2 cellular contexts compared by ENCODE assay signal in the genomic region with DNA sequence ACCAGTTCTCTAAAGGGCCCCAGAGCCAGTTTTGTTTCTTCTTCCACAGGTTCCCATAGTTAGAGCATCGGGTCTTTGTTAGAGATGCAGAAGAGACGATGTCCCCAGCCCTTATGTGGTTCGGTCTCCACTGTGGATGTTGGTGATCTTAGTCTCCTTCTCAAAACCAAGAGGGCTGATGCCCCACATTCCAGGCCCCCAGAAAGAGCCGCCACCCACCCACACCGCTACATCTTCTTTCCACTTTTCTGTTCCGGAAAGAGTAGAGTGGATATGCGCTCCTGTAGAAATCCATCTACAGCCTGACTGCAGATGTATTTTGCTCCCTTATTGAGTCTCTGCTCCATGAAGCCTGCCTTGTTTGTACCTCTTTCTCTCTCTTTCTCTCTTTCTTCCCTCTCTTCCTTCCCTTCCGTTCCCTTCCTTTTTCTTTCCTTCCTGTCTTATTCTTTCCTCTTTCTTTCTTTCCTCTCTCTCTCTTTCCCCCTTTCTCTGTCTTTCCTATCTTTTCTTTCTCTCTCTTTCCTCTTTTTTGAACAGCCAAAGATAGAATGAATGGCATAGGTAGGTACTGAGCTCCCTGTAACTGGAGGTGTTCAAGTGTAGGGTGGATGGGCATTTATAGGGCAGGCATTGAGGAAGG.
TF ChIP-seq lines count a peak whose summit lies in the region.

No MANE protein-coding gene starts in this region.

TF ChIP-seq in HepG2, 621 proteins besides CTCF, POLR2A, EP300 and RAD21:
- no peak for TF ChIP-seq ZNF672 (CRISPR knock-in tag; IDR thresholded peaks at IDR 0.05)
- TF ChIP-seq, protein P1, sequence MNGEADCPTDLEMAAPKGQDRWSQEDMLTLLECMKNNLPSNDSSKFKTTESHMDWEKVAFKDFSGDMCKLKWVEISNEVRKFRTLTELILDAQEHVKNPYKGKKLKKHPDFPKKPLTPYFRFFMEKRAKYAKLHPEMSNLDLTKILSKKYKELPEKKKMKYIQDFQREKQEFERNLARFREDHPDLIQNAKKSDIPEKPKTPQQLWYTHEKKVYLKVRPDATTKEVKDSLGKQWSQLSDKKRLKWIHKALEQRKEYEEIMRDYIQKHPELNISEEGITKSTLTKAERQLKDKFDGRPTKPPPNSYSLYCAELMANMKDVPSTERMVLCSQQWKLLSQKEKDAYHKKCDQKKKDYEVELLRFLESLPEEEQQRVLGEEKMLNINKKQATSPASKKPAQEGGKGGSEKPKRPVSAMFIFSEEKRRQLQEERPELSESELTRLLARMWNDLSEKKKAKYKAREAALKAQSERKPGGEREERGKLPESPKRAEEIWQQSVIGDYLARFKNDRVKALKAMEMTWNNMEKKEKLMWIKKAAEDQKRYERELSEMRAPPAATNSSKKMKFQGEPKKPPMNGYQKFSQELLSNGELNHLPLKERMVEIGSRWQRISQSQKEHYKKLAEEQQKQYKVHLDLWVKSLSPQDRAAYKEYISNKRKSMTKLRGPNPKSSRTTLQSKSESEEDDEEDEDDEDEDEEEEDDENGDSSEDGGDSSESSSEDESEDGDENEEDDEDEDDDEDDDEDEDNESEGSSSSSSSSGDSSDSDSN (CRISPR knock-in tag; IDR thresholded peaks at IDR 0.05): 0 out of 2 replicates have a peak, but pooled peaks have one; percentile 7

TF ChIP-seq in H1, 55 proteins besides CTCF, POLR2A, EP300 and RAD21:
- TF ChIP-seq TAF7 (optimal IDR thresholded peaks at IDR 0.05; ENCODE audit: borderline replicate concordance, low read depth, low read length) (no peak), NRF1 (IDR thresholded peaks at IDR 0.05; ENCODE audit: low read depth, low read length) (no peak), BRCA1 (IDR thresholded peaks at IDR 0.05; ENCODE audit: low read depth, low read length) (no peak), MAFK (IDR thresholded peaks at IDR 0.05; ENCODE audit: low read depth, low read length) (no peak), EZH2 (IDR thresholded peaks at IDR 0.05; ENCODE audit: low read depth, low read length, severe bottlenecking) (no peak), SP1 (IDR thresholded peaks at IDR 0.05; ENCODE audit: low read depth, low read length) (no peak), BCL11A (IDR thresholded peaks at IDR 0.05; ENCODE audit: low read depth in 2 of 2, low read length in 2 of 2) (no peak), MAX (IDR thresholded peaks at IDR 0.05) (no peak), CBX5 (IDR thresholded peaks at IDR 0.05; ENCODE audit: low read depth, low read length) (no peak), ATF3 (IDR thresholded peaks at IDR 0.05; ENCODE audit: insufficient read depth, low read depth, low read length) (no peak), SP4 (IDR thresholded peaks at IDR 0.05; ENCODE audit: low read length) (no peak), SIRT6 (IDR thresholded peaks at IDR 0.05; ENCODE audit: low read length) (no peak), CEBPB (IDR thresholded peaks at IDR 0.05; ENCODE audit: low read depth, low read length) (no peak)
- TF ChIP-seq, protein P2, sequence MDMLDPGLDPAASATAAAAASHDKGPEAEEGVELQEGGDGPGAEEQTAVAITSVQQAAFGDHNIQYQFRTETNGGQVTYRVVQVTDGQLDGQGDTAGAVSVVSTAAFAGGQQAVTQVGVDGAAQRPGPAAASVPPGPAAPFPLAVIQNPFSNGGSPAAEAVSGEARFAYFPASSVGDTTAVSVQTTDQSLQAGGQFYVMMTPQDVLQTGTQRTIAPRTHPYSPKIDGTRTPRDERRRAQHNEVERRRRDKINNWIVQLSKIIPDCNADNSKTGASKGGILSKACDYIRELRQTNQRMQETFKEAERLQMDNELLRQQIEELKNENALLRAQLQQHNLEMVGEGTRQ (IDR thresholded peaks at IDR 0.05; ENCODE audit: low read length): no peak
